Comparison of ENCODE assay signal across 1 cellular context in the genomic region with DNA sequence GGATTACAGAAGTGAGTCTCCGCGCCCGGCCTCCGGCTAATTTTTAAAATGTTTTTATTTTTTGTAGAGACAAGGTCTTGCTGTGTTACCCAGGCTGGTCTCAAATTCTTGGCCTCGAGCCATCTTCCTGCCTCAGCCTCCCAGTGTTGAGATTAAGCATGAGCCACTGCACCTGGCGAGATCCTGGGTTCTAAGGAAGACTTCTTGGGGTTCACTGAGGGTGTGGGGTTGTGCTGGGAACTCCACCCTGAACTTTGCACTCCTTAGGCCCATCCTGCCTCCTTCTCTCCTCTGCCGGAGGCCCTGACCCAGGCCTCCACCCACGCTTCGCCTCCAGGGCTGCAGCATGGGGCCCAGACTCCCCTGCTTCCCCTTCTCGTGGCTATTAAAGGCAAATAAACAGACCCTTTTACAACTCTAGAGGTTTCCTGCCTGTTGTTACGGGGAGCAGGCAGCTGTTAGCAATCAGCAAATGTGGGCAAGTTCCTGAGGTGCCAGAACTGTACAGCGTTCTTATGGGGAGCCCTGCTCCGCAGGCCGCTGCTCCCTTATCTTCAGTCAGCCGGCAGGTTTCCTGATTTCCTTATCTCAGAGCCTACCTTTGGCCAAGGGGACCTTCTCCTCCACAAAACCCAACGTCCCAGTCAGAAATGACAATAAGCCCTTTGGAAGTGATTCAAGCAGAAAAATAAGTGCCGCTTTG.
TF ChIP-seq lines count a peak whose summit lies in the region.

No MANE protein-coding gene starts in this region.

TF ChIP-seq in K562, 482 proteins besides CTCF, POLR2A, EP300 and RAD21 (continued from another document and continues in another):
- no peak for TF ChIP-seq TAF7 (tag; IDR thresholded peaks at IDR 0.05)
- TF ChIP-seq NR2C1 (IDR thresholded peaks at IDR 0.05) = no peak
- peak; percentile 33 for TF ChIP-seq NR2C1 (tag; IDR thresholded peaks at IDR 0.05)
- TF ChIP-seq WHSC1 (IDR thresholded peaks at IDR 0.05; ENCODE audit: low read length) = no peak
- no peak for TF ChIP-seq FOXO4 (CRISPR knock-in tag; IDR thresholded peaks at IDR 0.05)
- 0 out of 2 replicates have a peak, but pooled peaks have one; percentile 19 for TF ChIP-seq CC2D1A (IDR thresholded peaks at IDR 0.05)
- no peak for TF ChIP-seq KDM5B (IDR thresholded peaks at IDR 0.05; ENCODE audit: insufficient replicate concordance, low read depth, low read length)
- TF ChIP-seq MAFG (tag; conservative IDR thresholded peaks at IDR 0.05) = no peak
- TF ChIP-seq ZNF77 (CRISPR knock-in tag; IDR thresholded peaks at IDR 0.05) = no peak
- peak; percentile 86 for TF ChIP-seq CBFA2T3 (IDR thresholded peaks at IDR 0.05)
- TF ChIP-seq TAL1 (IDR thresholded peaks at IDR 0.05) = peak; percentile 67
- no peak for TF ChIP-seq GABPB2 (CRISPR knock-in tag; conservative IDR thresholded peaks at IDR 0.05)
- no peak for TF ChIP-seq HEY1 (CRISPR knock-in tag; IDR thresholded peaks at IDR 0.05; ENCODE audit: borderline replicate concordance)
- no peak for TF ChIP-seq LCOR (CRISPR knock-in tag; IDR thresholded peaks at IDR 0.05)
- no peak for TF ChIP-seq ZZZ3 (IDR thresholded peaks at IDR 0.05)
- TF ChIP-seq, protein P1, sequence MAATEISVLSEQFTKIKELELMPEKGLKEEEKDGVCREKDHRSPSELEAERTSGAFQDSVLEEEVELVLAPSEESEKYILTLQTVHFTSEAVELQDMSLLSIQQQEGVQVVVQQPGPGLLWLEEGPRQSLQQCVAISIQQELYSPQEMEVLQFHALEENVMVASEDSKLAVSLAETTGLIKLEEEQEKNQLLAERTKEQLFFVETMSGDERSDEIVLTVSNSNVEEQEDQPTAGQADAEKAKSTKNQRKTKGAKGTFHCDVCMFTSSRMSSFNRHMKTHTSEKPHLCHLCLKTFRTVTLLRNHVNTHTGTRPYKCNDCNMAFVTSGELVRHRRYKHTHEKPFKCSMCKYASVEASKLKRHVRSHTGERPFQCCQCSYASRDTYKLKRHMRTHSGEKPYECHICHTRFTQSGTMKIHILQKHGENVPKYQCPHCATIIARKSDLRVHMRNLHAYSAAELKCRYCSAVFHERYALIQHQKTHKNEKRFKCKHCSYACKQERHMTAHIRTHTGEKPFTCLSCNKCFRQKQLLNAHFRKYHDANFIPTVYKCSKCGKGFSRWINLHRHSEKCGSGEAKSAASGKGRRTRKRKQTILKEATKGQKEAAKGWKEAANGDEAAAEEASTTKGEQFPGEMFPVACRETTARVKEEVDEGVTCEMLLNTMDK (IDR thresholded peaks at IDR 0.05; ENCODE audit: borderline replicate concordance, insufficient read depth, low read depth, low read length, poor library complexity, severe bottlenecking) = no peak
- TF ChIP-seq SMAD1 (IDR thresholded peaks at IDR 0.05; ENCODE audit: low read depth, low read length, partially characterized antibody) = no peak
- TF ChIP-seq, protein P2, sequence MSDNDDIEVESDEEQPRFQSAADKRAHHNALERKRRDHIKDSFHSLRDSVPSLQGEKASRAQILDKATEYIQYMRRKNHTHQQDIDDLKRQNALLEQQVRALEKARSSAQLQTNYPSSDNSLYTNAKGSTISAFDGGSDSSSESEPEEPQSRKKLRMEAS (CRISPR knock-in tag; IDR thresholded peaks at IDR 0.05) = 0 out of 2 replicates have a peak, but pooled peaks have one; percentile 20
- TF ChIP-seq ARID1B (IDR thresholded peaks at IDR 0.05) = peak; percentile 78
- TF ChIP-seq E2F6 (IDR thresholded peaks at IDR 0.05; ENCODE audit: borderline replicate concordance in 1 of 2, extremely low read depth in 1 of 2, insufficient read depth in 1 of 2, insufficient read length in 1 of 2, low read depth in 1 of 2, low read length in 1 of 2, poor library complexity in 1 of 2, severe bottlenecking in 1 of 2) = peak in 1 of 2 experiments; percentile 16
- TF ChIP-seq BCOR (IDR thresholded peaks at IDR 0.05) = no peak
- TF ChIP-seq, protein P3, sequence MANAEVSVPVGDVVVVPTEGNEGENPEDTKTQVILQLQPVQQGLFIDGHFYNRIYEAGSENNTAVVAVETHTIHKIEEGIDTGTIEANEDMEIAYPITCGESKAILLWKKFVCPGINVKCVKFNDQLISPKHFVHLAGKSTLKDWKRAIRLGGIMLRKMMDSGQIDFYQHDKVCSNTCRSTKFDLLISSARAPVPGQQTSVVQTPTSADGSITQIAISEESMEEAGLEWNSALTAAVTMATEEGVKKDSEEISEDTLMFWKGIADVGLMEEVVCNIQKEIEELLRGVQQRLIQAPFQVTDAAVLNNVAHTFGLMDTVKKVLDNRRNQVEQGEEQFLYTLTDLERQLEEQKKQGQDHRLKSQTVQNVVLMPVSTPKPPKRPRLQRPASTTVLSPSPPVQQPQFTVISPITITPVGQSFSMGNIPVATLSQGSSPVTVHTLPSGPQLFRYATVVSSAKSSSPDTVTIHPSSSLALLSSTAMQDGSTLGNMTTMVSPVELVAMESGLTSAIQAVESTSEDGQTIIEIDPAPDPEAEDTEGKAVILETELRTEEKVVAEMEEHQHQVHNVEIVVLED (CRISPR knock-in tag; IDR thresholded peaks at IDR 0.05) = no peak
- TF ChIP-seq RBM14 (IDR thresholded peaks at IDR 0.05; ENCODE audit: borderline replicate concordance, insufficient read depth, low read depth, low read length) = no peak
- peak; percentile 76; the same call in 1 of the 2 replicates for TF ChIP-seq CTBP1 (IDR thresholded peaks at IDR 0.05; ENCODE audit: borderline replicate concordance)
- TF ChIP-seq ZNF444 (CRISPR knock-in tag; IDR thresholded peaks at IDR 0.05) = no peak
- TF ChIP-seq TEAD4 (IDR thresholded peaks at IDR 0.05; ENCODE audit: low read length) = peak; percentile 76
- TF ChIP-seq TEAD4 (CRISPR knock-in tag; IDR thresholded peaks at IDR 0.05; ENCODE audit: borderline replicate concordance) = no peak
- TF ChIP-seq RBBP5 (IDR thresholded peaks at IDR 0.05; ENCODE audit: borderline replicate concordance, insufficient read depth, low read length, poor library complexity, severe bottlenecking) = peak; percentile 21
- no peak for TF ChIP-seq TRIM25 (IDR thresholded peaks at IDR 0.05; ENCODE audit: borderline replicate concordance)
- no peak for TF ChIP-seq ZSCAN29 (IDR thresholded peaks at IDR 0.05)
- TF ChIP-seq ZNF280B (CRISPR knock-in tag; IDR thresholded peaks at IDR 0.05) = no peak
- TF ChIP-seq ZNF766 (CRISPR knock-in tag; conservative IDR thresholded peaks at IDR 0.05) = peak; percentile 92
- TF ChIP-seq SP2 (IDR thresholded peaks at IDR 0.05; ENCODE audit: extremely low read depth, low read depth, low read length, poor library complexity, severe bottlenecking) = no peak
- no peak for TF ChIP-seq CAMTA2 (CRISPR knock-in tag; conservative IDR thresholded peaks at IDR 0.05)
- TF ChIP-seq PTRF (tag; IDR thresholded peaks at IDR 0.05) = no peak
- no peak for TF ChIP-seq MCM7 (IDR thresholded peaks at IDR 0.05)
- peak; percentile 97 for TF ChIP-seq EGR1 (conservative IDR thresholded peaks at IDR 0.05)
- no peak for TF ChIP-seq CEBPZ (IDR thresholded peaks at IDR 0.05; ENCODE audit: borderline replicate concordance, low read depth, low read length)
- no peak for TF ChIP-seq ARID2 (IDR thresholded peaks at IDR 0.05)
